Comparison of ENCODE assay signal across 25 cellular contexts in genomic region chr15:92541197-92542190, GRCh38.
DNase-seq lines count a peak whose midpoint lies in the region; ATAC-seq, FAIRE-seq and TF ChIP-seq lines count a peak whose summit lies in the region.
"Had no signal": no experiment of that assay in that cellular context is flagged by ENCODE, and none has a peak within 500 bp of the region (broad histone marks: within the 10 kb centered on the region; RNA-seq: fewer than 3 reads in every experiment).

No MANE protein-coding gene starts in this region.

- TF ChIP-seq POLR2A in GM12891 (IDR thresholded peaks at IDR 0.05; ENCODE audit: low read depth, low read length), result no peak

- TF ChIP-seq CTCF in AG10803 (conservative IDR thresholded peaks at IDR 0.05; ENCODE audit: low read length), result no peak

- DNase-seq in AG10803 (ENCODE audit: low read depth) (peak; percentile 77), NCI-H1105 (lab: John Stamatoyannopoulos, UW) (peak; percentile 59), astrocyte of the hippocampus (ENCODE audit: low read depth, low spot score) (peak; percentile 68), right cardiac atrium (peak; percentile 54 to 82 (median 76)), GM12891 (ENCODE audit: insufficient read length, low spot score) (no peak), SHP77 (lab: John Stamatoyannopoulos, UW) (no peak), NCI-H146 (lab: John Stamatoyannopoulos, UW) (no peak), glomerular visceral epithelial cell (ENCODE audit: extremely low spot score) (no peak)
- DNase-seq: ACHN; activated CD4-positive, alpha-beta T cell treated with anti-CD3 and anti-CD28 coated beads, Interleukin-2, amount 10 ng/mL, durations not matched to agents 7 days and 5 days; activated gamma-delta T cell treated with Interleukin-2 at 50 U/mL for 16 hours; amniotic stem cell; effector memory CD4-positive, alpha-beta T cell; GOT3; hippocampal formation; islet precursor cell; mesenchymal stem cell; NCI-H1930; NCI-H748 treated with DMSO at 0.1 percent for 48 hours; psoas muscle; stimulated activated CD4-positive, alpha-beta T cell treated with anti-CD3 and anti-CD28 coated beads, Interleukin-15, amount 100 ng/mL, for 24 hours; thyroid gland had no signal

- H3K27me3 ChIP-seq in right cardiac atrium (ENCODE audit: control insufficient read depth, insufficient read depth), result no peaks in the 10 kb centered on the region
- H3K27me3 ChIP-seq: thyroid gland had no signal

- peak; percentile 92 to 95 for ATAC-seq in right cardiac atrium
- ATAC-seq: Panc1; psoas muscle; stimulated activated memory B cell treated with anti-CD40 and anti-IgM and Interleukin-4, amounts not matched to agents 10 μg/mL and 1 μg/mL and 100 μg/mL, for 72 hours had no signal

- FAIRE-seq in GM12891 (lab: Jason Lieb, UNC), result no peak
- FAIRE-seq: TTC549 had no signal

- no peaks in the 10 kb centered on the region for H3K4me1 ChIP-seq in right cardiac atrium (ENCODE audit: control insufficient read depth, insufficient read depth, low read length)
- H3K4me1 ChIP-seq: psoas muscle, thyroid gland had no signal

- no peak overlapping the region for H3K4me3 ChIP-seq in AG10803 (ENCODE audit: low read length)
- H3K4me3 ChIP-seq in right cardiac atrium (ENCODE audit: low read length), result no peak overlapping the region
- H3K4me3 ChIP-seq: psoas muscle, thyroid gland had no signal

- H3K9me3 ChIP-seq in right cardiac atrium (ENCODE audit: control insufficient read depth, low read length), result no peaks in the 10 kb centered on the region
- H3K9me3 ChIP-seq: psoas muscle, thyroid gland had no signal

- peak overlapping the region; percentile 28 for H3K27ac ChIP-seq in right cardiac atrium (ENCODE audit: low read length)
- H3K27ac ChIP-seq: psoas muscle, thyroid gland had no signal

- intact Hi-C loops in right cardiac atrium (cut with DNase I), result no loop called here

- WGBS in right cardiac atrium, result 45% methylated on average over 9 of the region's 9 CpGs

TF ChIP-seq in GM12891, 5 proteins besides CTCF, POLR2A, EP300 and RAD21:
- TF ChIP-seq PAX5 (IDR thresholded peaks at IDR 0.05; ENCODE audit: insufficient read depth, low read length, severe bottlenecking) (no peak), POLR2AphosphoS5 (IDR thresholded peaks at IDR 0.05; ENCODE audit: low read depth, low read length) (no peak), SPI1 (IDR thresholded peaks at IDR 0.05; ENCODE audit: low read depth, low read length) (no peak), TAF1 (IDR thresholded peaks at IDR 0.05; ENCODE audit: low read depth, low read length) (no peak), POU2F2 (IDR thresholded peaks at IDR 0.05; ENCODE audit: low read depth, low read length) (no peak)
TF ChIP-seq in GM12891: peak in this region for 0.

Comparison
In these comparisons a context has a peak if more than half of its experiments do, and no peak if none do; other contexts are left out.
1. DNase-seq: peak in AG10803 (single experiment), NCI-H1105 (single experiment), astrocyte of the hippocampus (single experiment) and right cardiac atrium (3 of 3); none in GM12891 (single experiment), SHP77 (0 of 2), NCI-H146 (single experiment) and glomerular visceral epithelial cell (single experiment).